2 cellular contexts compared by ENCODE assay signal in the genomic region with DNA sequence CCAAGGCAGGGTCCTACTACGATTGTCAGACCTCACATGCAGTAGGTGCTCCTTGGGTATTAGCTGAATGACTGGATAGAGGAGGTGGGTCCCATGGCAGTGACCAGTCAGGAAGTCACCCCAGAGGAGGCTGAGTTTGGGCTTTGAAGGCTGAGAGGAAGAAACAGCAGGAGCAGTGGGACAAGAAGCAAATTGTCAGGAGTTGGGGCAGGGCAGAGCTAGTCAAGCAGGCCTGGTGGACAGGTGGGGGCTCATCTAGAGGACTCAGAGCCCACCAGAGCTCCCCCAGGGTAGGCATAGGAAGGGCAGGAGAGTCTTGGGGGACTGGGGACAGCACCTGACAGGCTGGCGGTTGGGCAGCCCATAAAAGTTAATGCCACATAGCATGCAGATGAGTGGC.
TF ChIP-seq lines count a peak whose summit lies in the region.

No MANE protein-coding gene starts in this region.

TF ChIP-seq in GM12878, 131 proteins besides CTCF, POLR2A, EP300 and RAD21 (continues in another document):
- TF ChIP-seq SMAD5 (IDR thresholded peaks at IDR 0.05; ENCODE audit: low read depth) (no peak), SKIL (IDR thresholded peaks at IDR 0.05; ENCODE audit: low read depth, poor library complexity, severe bottlenecking) (no peak), GABPA (IDR thresholded peaks at IDR 0.05; ENCODE audit: low read depth) (no peak), ASH2L (IDR thresholded peaks at IDR 0.05; ENCODE audit: borderline replicate concordance, low read depth) (no peak), KDM1A (IDR thresholded peaks at IDR 0.05; ENCODE audit: borderline replicate concordance) (no peak), BACH1 (IDR thresholded peaks at IDR 0.05; ENCODE audit: borderline replicate concordance) (no peak), SIN3A (IDR thresholded peaks at IDR 0.05; ENCODE audit: low read depth, low read length) (no peak), EZH2 (IDR thresholded peaks at IDR 0.05; ENCODE audit: borderline replicate concordance, control insufficient read depth, low read depth, low read length) (no peak), ZNF217 (IDR thresholded peaks at IDR 0.05) (no peak), BCL3 (IDR thresholded peaks at IDR 0.05; ENCODE audit: borderline replicate concordance, insufficient read depth, low read depth, low read length, poor library complexity, severe bottlenecking) (no peak), MYC (IDR thresholded peaks at IDR 0.05; ENCODE audit: insufficient read depth, insufficient read length, insufficient replicate concordance, low read length, severe bottlenecking) (no peak), BHLHE40 (IDR thresholded peaks at IDR 0.05; ENCODE audit: borderline replicate concordance in 1 of 2, low read depth in 2 of 2, low read length in 1 of 2) (no peak), CBX3 (IDR thresholded peaks at IDR 0.05; ENCODE audit: borderline replicate concordance, low read depth) (no peak), SREBF2 (IDR thresholded peaks at IDR 0.05; ENCODE audit: low read length) (no peak), POU2F2 (IDR thresholded peaks at IDR 0.05; ENCODE audit: borderline replicate concordance, low read depth, low read length) (no peak), STAT3 (IDR thresholded peaks at IDR 0.05; ENCODE audit: low read depth, low read length) (no peak)
- TF ChIP-seq, protein P1, sequence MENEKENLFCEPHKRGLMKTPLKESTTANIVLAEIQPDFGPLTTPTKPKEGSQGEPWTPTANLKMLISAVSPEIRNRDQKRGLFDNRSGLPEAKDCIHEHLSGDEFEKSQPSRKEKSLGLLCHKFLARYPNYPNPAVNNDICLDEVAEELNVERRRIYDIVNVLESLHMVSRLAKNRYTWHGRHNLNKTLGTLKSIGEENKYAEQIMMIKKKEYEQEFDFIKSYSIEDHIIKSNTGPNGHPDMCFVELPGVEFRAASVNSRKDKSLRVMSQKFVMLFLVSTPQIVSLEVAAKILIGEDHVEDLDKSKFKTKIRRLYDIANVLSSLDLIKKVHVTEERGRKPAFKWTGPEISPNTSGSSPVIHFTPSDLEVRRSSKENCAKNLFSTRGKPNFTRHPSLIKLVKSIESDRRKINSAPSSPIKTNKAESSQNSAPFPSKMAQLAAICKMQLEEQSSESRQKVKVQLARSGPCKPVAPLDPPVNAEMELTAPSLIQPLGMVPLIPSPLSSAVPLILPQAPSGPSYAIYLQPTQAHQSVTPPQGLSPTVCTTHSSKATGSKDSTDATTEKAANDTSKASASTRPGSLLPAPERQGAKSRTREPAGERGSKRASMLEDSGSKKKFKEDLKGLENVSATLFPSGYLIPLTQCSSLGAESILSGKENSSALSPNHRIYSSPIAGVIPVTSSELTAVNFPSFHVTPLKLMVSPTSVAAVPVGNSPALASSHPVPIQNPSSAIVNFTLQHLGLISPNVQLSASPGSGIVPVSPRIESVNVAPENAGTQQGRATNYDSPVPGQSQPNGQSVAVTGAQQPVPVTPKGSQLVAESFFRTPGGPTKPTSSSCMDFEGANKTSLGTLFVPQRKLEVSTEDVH (IDR thresholded peaks at IDR 0.05; ENCODE audit: low read depth, partially characterized antibody) = no peak
- TF ChIP-seq, protein P2, sequence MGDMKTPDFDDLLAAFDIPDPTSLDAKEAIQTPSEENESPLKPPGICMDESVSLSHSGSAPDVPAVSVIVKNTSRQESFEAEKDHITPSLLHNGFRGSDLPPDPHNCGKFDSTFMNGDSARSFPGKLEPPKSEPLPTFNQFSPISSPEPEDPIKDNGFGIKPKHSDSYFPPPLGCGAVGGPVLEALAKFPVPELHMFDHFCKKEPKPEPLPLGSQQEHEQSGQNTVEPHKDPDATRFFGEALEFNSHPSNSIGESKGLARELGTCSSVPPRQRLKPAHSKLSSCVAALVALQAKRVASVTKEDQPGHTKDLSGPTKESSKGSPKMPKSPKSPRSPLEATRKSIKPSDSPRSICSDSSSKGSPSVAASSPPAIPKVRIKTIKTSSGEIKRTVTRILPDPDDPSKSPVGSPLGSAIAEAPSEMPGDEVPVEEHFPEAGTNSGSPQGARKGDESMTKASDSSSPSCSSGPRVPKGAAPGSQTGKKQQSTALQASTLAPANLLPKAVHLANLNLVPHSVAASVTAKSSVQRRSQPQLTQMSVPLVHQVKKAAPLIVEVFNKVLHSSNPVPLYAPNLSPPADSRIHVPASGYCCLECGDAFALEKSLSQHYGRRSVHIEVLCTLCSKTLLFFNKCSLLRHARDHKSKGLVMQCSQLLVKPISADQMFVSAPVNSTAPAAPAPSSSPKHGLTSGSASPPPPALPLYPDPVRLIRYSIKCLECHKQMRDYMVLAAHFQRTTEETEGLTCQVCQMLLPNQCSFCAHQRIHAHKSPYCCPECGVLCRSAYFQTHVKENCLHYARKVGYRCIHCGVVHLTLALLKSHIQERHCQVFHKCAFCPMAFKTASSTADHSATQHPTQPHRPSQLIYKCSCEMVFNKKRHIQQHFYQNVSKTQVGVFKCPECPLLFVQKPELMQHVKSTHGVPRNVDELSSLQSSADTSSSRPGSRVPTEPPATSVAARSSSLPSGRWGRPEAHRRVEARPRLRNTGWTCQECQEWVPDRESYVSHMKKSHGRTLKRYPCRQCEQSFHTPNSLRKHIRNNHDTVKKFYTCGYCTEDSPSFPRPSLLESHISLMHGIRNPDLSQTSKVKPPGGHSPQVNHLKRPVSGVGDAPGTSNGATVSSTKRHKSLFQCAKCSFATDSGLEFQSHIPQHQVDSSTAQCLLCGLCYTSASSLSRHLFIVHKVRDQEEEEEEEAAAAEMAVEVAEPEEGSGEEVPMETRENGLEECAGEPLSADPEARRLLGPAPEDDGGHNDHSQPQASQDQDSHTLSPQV (IDR thresholded peaks at IDR 0.05) = no peak

TF ChIP-seq in WTC11, 78 proteins besides CTCF, POLR2A, EP300 and RAD21:
- TF ChIP-seq IRF2 (CRISPR knock-in tag; IDR thresholded peaks at IDR 0.05; ENCODE audit: borderline replicate concordance, low read depth) = no peak
- TF ChIP-seq ESRRA (CRISPR knock-in tag; IDR thresholded peaks at IDR 0.05; ENCODE audit: borderline replicate concordance) = no peak
- TF ChIP-seq CREB1 (CRISPR knock-in tag; IDR thresholded peaks at IDR 0.05) = no peak
- no peak for TF ChIP-seq ZBTB21 (CRISPR knock-in tag; IDR thresholded peaks at IDR 0.05; ENCODE audit: borderline replicate concordance)
- no peak for TF ChIP-seq JAZF1 (CRISPR knock-in tag; IDR thresholded peaks at IDR 0.05)
- TF ChIP-seq, protein P3, sequence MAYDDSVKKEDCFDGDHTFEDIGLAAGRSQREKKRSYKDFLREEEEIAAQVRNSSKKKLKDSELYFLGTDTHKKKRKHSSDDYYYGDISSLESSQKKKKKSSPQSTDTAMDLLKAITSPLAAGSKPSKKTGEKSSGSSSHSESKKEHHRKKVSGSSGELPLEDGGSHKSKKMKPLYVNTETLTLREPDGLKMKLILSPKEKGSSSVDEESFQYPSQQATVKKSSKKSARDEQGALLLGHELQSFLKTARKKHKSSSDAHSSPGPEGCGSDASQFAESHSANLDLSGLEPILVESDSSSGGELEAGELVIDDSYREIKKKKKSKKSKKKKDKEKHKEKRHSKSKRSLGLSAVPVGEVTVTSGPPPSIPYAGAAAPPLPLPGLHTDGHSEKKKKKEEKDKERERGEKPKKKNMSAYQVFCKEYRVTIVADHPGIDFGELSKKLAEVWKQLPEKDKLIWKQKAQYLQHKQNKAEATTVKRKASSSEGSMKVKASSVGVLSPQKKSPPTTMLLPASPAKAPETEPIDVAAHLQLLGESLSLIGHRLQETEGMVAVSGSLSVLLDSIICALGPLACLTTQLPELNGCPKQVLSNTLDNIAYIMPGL (CRISPR knock-in tag; IDR thresholded peaks at IDR 0.05) = no peak
- TF ChIP-seq MLX (CRISPR knock-in tag; IDR thresholded peaks at IDR 0.05) = no peak
- TF ChIP-seq NFE2L1 (CRISPR knock-in tag; IDR thresholded peaks at IDR 0.05) = no peak
- TF ChIP-seq, protein P4, sequence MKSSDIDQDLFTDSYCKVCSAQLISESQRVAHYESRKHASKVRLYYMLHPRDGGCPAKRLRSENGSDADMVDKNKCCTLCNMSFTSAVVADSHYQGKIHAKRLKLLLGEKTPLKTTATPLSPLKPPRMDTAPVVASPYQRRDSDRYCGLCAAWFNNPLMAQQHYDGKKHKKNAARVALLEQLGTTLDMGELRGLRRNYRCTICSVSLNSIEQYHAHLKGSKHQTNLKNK (CRISPR knock-in tag; IDR thresholded peaks at IDR 0.05) = no peak
- TF ChIP-seq GTF2I (CRISPR knock-in tag; conservative IDR thresholded peaks at IDR 0.05) = no peak
- TF ChIP-seq, protein P5, sequence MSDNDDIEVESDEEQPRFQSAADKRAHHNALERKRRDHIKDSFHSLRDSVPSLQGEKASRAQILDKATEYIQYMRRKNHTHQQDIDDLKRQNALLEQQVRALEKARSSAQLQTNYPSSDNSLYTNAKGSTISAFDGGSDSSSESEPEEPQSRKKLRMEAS (CRISPR knock-in tag; IDR thresholded peaks at IDR 0.05) = no peak
- no peak for TF ChIP-seq GRHL2 (CRISPR knock-in tag; IDR thresholded peaks at IDR 0.05; ENCODE audit: insufficient replicate concordance, severe bottlenecking)
- TF ChIP-seq E2F4 (CRISPR knock-in tag; IDR thresholded peaks at IDR 0.05; ENCODE audit: borderline replicate concordance, low read depth) = no peak
- no peak for TF ChIP-seq HMGA2 (CRISPR knock-in tag; IDR thresholded peaks at IDR 0.05)
- TF ChIP-seq GABPB1 (CRISPR knock-in tag; IDR thresholded peaks at IDR 0.05) = no peak
- TF ChIP-seq, protein P6, sequence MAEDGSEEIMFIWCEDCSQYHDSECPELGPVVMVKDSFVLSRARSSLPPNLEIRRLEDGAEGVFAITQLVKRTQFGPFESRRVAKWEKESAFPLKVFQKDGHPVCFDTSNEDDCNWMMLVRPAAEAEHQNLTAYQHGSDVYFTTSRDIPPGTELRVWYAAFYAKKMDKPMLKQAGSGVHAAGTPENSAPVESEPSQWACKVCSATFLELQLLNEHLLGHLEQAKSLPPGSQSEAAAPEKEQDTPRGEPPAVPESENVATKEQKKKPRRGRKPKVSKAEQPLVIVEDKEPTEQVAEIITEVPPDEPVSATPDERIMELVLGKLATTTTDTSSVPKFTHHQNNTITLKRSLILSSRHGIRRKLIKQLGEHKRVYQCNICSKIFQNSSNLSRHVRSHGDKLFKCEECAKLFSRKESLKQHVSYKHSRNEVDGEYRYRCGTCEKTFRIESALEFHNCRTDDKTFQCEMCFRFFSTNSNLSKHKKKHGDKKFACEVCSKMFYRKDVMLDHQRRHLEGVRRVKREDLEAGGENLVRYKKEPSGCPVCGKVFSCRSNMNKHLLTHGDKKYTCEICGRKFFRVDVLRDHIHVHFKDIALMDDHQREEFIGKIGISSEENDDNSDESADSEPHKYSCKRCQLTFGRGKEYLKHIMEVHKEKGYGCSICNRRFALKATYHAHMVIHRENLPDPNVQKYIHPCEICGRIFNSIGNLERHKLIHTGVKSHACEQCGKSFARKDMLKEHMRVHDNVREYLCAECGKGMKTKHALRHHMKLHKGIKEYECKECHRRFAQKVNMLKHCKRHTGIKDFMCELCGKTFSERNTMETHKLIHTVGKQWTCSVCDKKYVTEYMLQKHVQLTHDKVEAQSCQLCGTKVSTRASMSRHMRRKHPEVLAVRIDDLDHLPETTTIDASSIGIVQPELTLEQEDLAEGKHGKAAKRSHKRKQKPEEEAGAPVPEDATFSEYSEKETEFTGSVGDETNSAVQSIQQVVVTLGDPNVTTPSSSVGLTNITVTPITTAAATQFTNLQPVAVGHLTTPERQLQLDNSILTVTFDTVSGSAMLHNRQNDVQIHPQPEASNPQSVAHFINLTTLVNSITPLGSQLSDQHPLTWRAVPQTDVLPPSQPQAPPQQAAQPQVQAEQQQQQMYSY (CRISPR knock-in tag; IDR thresholded peaks at IDR 0.05) = no peak
- TF ChIP-seq ZNF121 (CRISPR knock-in tag; IDR thresholded peaks at IDR 0.05) = no peak
